In genomic region chr11:20035701-20036601, GRCh38 we compare ENCODE assay signal across 8 cellular contexts.
DNase-seq lines count a peak whose midpoint lies in the region; ATAC-seq lines count a peak whose summit lies in the region.

No MANE protein-coding gene starts in this region.

- no peak overlapping the region for H3K4me3 Mint-ChIP-seq in immature natural killer cell

- peak; percentile 79 for ATAC-seq in left lobe of liver
- no peak for ATAC-seq in HG03457 (IDR thresholded peaks at IDR 0.05; ENCODE audit: unreplicated experiment)

- peaks cover 0 to 14% (median 6%) of the 10 kb centered on the region in 3 donors for H3K27me3 Mint-ChIP-seq in immature natural killer cell (ENCODE audit: low read depth in 3 of 3)

- H3K36me3 Mint-ChIP-seq in immature natural killer cell: no peaks in the 10 kb centered on the region

- DNase-seq in DMS153 (lab: John Stamatoyannopoulos, UW) (peak; percentile 91), NCI-H146 (lab: John Stamatoyannopoulos, UW) (peak; percentile 80), amniotic epithelial cell (ENCODE audit: low read depth) (peak; percentile 85), left lobe of liver (ENCODE audit: low spot score) (peak; percentile 91), SIG-M5 treated with dmso at 0.1 percent for 504 hours (lab: John Stamatoyannopoulos, UW; ENCODE audit: unreplicated experiment) (no peak), immature natural killer cell (no peak)
- no peak for DNase-seq in stimulated activated CD4-positive, alpha-beta T cell treated with anti-CD3 and anti-CD28 coated beads, Interleukin-2, amount 100 ng/mL, for 48 hours

- H3K4me1 Mint-ChIP-seq in immature natural killer cell: no peaks in the 10 kb centered on the region

- H3K27ac Mint-ChIP-seq in immature natural killer cell: no peak overlapping the region

- peaks cover 0 to 2% (median 0%) of the 10 kb centered on the region in 6 donors for H3K9me3 Mint-ChIP-seq in immature natural killer cell

Comparison
In these comparisons a context has a peak if more than half of its experiments do, and no peak if none do; other contexts are left out.
1. DNase-seq: peak in DMS153 (single experiment), NCI-H146 (single experiment), amniotic epithelial cell (single experiment) and left lobe of liver (single experiment); none in stimulated activated CD4-positive, alpha-beta T cell treated with anti-CD3 and anti-CD28 coated beads, Interleukin-2, amount 100 ng/mL, for 48 hours (0 of 2), SIG-M5 treated with dmso at 0.1 percent for 504 hours (single experiment) and immature natural killer cell (0 of 3).